9 cellular contexts compared by ENCODE assay signal in the genomic region with DNA sequence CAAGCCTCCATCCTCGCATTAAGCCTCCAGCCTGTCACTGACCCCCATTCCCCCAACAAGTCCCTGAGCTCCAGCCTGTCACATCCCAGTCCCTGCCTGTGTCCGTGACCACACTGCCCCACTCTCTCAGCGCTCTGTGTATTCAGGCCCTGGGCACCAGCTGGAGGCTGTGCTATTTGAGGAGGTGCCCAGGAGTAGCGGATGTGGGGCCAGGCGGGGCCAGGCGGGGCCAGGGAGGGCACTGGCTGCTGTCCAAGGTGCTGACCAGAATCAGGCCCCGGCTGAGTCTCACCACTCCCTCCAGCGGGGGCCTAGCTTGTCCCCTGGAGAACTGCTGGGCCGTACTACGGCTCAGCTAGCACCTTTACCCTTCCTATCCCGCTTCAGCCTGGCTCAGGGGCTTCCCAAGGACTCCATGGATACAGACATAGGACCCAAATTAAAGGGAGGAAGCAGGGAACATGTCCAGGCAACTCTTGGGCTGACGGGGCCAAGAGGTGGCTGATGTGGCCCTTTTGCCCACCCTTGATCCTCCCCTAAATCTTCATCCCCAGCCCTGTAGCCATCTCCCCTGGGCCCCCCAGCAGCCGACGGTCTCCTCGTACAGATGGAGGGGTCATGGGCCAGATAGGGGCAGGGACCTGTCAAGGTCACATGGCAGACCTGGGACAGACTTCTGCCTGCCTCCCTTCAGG. TPM values are rescaled to one million over a fixed set of nuclear protein-coding genes. Genes with fewer than 3 reads are reported as not detected.
DNase-seq lines count a peak whose midpoint lies in the region; ATAC-seq, FAIRE-seq and TF ChIP-seq lines count a peak whose summit lies in the region.
"Had no signal": no experiment of that assay in that cellular context is flagged by ENCODE, and none has a peak within 500 bp of the region (broad histone marks: within the 10 kb centered on the region; RNA-seq: fewer than 3 reads in every experiment).

No MANE protein-coding gene starts in this region.

- 37 to 39% methylated on average over 14 to 15 of the region's 15 CpGs for WGBS in pancreas, 2 donors

- H3K4me3 ChIP-seq in pancreas (no peak overlapping the region), upper lobe of right lung (no peak overlapping the region)

- H3K36me3 ChIP-seq in pancreas (no peaks in the 10 kb centered on the region), upper lobe of right lung (no peaks in the 10 kb centered on the region)

- H3K27ac ChIP-seq in pancreas (no peak overlapping the region), upper lobe of right lung (no peak overlapping the region)

- peak; percentile 65 to 79 for ATAC-seq in activated T-cell treated with anti-CD3 and anti-CD28 coated beads, Interleukin-2, amount 50 U/mL, for 4 hours
- ATAC-seq in pancreas (peak; percentile 38 to 92 (median 70)), upper lobe of right lung (peak; percentile 66), HG03432 (IDR thresholded peaks at IDR 0.05; ENCODE audit: unreplicated experiment) (no peak)

- H3K9me3 Mint-ChIP-seq in activated T-cell treated with anti-CD3 and anti-CD28 coated beads, Interleukin-2, amount 50 U/mL, for 4 hours = no peaks in the 10 kb centered on the region

- H3K4me3 Mint-ChIP-seq in activated T-cell treated with anti-CD3 and anti-CD28 coated beads, Interleukin-2, amount 50 U/mL, for 4 hours = no peak overlapping the region

- H3K9me3 ChIP-seq in pancreas (no peaks in the 10 kb centered on the region), upper lobe of right lung (no peaks in the 10 kb centered on the region)

- DNase-seq in GM18507 (ENCODE audit: extremely low spot score, insufficient read length, low read depth) (peak; percentile 36), OCI-M1 (lab: John Stamatoyannopoulos, UW) (peak; percentile 64), foreskin melanocyte (peak; percentile 33), pancreas (peak in 4 of 6 donors; percentile 10 to 50 (median 28)), upper lobe of right lung (peak; percentile 80), NCI-H446 treated with DMSO at 0.1 percent for 48 hours (lab: John Stamatoyannopoulos, UW) (no peak)
- peak; percentile 35 for DNase-seq in activated T-cell treated with anti-CD3 and anti-CD28 coated beads, Interleukin-2, amount 50 U/mL, for 4 hours

- no peak for FAIRE-seq in GM18507 (lab: Jason Lieb, UNC)
- no peak for FAIRE-seq in pancreas (lab: Jason Lieb, UNC)
- FAIRE-seq: keratinocyte had no signal

- peaks cover 2% of the 10 kb centered on the region for H3K4me1 Mint-ChIP-seq in activated T-cell treated with anti-CD3 and anti-CD28 coated beads, Interleukin-2, amount 50 U/mL, for 4 hours (ENCODE audit: low read depth)

- intact Hi-C loops in pancreas (cut with DNase I) (no loop called here), upper lobe of right lung (cut with DNase I) (no loop called here)

- H3K27me3 Mint-ChIP-seq in activated T-cell treated with anti-CD3 and anti-CD28 coated beads, Interleukin-2, amount 50 U/mL, for 4 hours (ENCODE audit: low read depth) = peaks cover 4% of the 10 kb centered on the region

- H3K27me3 ChIP-seq in pancreas (no peaks in the 10 kb centered on the region), upper lobe of right lung (no peaks in the 10 kb centered on the region)

- no peak for TF ChIP-seq CTCF in pancreas (IDR thresholded peaks at IDR 0.05)
- no peak for TF ChIP-seq CTCF in upper lobe of right lung (IDR thresholded peaks at IDR 0.05)

- H3K36me3 Mint-ChIP-seq in activated T-cell treated with anti-CD3 and anti-CD28 coated beads, Interleukin-2, amount 50 U/mL, for 4 hours (ENCODE audit: insufficient read depth) = no peaks in the 10 kb centered on the region

- H3K4me1 ChIP-seq in pancreas (no peaks in the 10 kb centered on the region), upper lobe of right lung (no peaks in the 10 kb centered on the region)

RNA-seq across cellular contexts. Expression of a gene that starts 1.1 kb away (rescaled TPM):
- total RNA-seq in activated T-cell treated with anti-CD3 and anti-CD28 coated beads, Interleukin-2, amount 50 U/mL, for 4 hours = not detected
- 1 to 10 TPM in 2 of 6 donors, under 1 TPM in 3, not detected in 1; 0.42 to 2.5 (median 1.00) TPM for total RNA-seq in pancreas
- polyA plus RNA-seq in pancreas = 10 to 100 TPM in 1 of 2 donors, 1 to 10 TPM in 1; 4.6 to 17.8 TPM
- total RNA-seq in upper lobe of right lung = not detected
- polyA plus RNA-seq: keratinocyte had no signal

RNA-seq across cellular contexts. Expression of a gene that starts 16.2 kb away (rescaled TPM):
- total RNA-seq in activated T-cell treated with anti-CD3 and anti-CD28 coated beads, Interleukin-2, amount 50 U/mL, for 4 hours = not detected
- not detected for total RNA-seq in pancreas
- under 1 TPM in 1 of 2 donors, not detected in 1; 0.12 TPM for polyA plus RNA-seq in pancreas
- total RNA-seq in upper lobe of right lung = not detected
- polyA plus RNA-seq: keratinocyte had no signal

RNA-seq across cellular contexts. Expression of a gene that starts 48.0 kb away (rescaled TPM):
- total RNA-seq in activated T-cell treated with anti-CD3 and anti-CD28 coated beads, Interleukin-2, amount 50 U/mL, for 4 hours = under 1 TPM; 0.26 to 0.79 (median 0.56) TPM
- 10 to 100 TPM in 3 of 6 donors, 1 to 10 TPM in 3; 7.9 to 13.6 (median 10.2) TPM for total RNA-seq in pancreas
- polyA plus RNA-seq in pancreas = 10 to 100 TPM in 1 of 2 donors, 1 to 10 TPM in 1; 9.0 to 12.5 TPM
- 28.1 TPM for total RNA-seq in upper lobe of right lung

Comparison
In these comparisons a context has a peak if more than half of its experiments do, and no peak if none do; other contexts are left out.
1. RNA of a gene that starts 48.0 kb away (total RNA-seq): 28.1 TPM in upper lobe of right lung (single experiment) and 7.9 to 13.6 TPM in pancreas; 0.26 to 0.79 TPM in activated T-cell treated with anti-CD3 and anti-CD28 coated beads, Interleukin-2, amount 50 U/mL, for 4 hours; every median in the first group is over 4 times any median in the second.